Comparison of ENCODE assay signal across 7 cellular contexts in the genomic region with DNA sequence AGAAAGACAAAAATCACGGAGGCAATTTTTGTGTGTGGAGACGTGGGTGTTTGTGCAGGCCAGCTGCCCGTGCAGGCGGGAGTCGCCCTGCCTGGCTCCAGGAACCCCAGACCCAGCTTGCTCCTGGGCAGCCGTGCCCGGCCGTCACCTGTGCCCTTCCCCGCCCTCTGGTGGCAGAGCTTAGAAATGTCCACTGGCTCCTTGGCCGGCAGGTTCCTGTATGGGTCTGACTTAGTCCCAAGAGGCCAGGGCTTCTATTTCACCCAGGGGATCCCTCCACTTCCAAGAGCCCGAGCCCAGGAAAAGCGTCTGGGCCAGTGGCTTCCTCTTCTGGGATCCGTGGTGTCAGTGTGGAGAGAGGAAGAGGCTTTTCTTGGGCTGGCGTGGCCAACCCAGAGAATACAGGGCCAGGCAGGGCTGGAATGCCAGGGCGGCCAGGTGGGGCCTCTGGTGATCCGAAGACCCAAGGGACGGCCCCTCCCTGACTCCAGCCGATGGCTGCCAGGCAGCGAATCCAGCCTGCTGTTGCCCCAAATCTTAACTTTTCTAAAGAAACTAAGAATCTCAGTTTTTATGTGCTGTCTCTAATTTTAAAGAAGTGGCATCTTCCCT.
A peak's percentile ranks its signal among the peaks of the same experiment; 100 is the strongest.
DNase-seq lines count a peak whose midpoint lies in the region; ATAC-seq lines count a peak whose summit lies in the region.

No MANE protein-coding gene starts in this region.

- no CpG with 5 or more reads among the region's 19 CpGs for WGBS in neuronal stem cell (ENCODE audit: extremely low coverage in 2 of 2, insufficient read length in 2 of 2, insufficient replicate concordance in 1 of 2), 2 donors

- peaks cover 0 to 16% of the 10 kb centered on the region in 2 donors for H3K36me3 ChIP-seq in neuronal stem cell (replicated peaks in 1 of 2; ENCODE audit: control insufficient read depth in 2 of 2, insufficient read depth in 2 of 2, low read length in 2 of 2)

- H3K27ac ChIP-seq in neuronal stem cell (replicated peaks; ENCODE audit: low read length): no peak overlapping the region

- no peak overlapping the region for H2AFZ ChIP-seq in neuronal stem cell (ENCODE audit: low read length)

- no peaks in the 10 kb centered on the region for H3K9me3 Mint-ChIP-seq in effector memory CD8-positive, alpha-beta T cell

- H3K27me3 Mint-ChIP-seq in effector memory CD8-positive, alpha-beta T cell: peaks cover 14 to 21% of the 10 kb centered on the region in 2 donors

- no peak overlapping the region for H2AK5ac ChIP-seq in neuronal stem cell (ENCODE audit: low read depth, low read length)

- no peak overlapping the region for H2BK15ac ChIP-seq in neuronal stem cell (ENCODE audit: low read length)

- H3K4me1 ChIP-seq in neuronal stem cell (ENCODE audit: control insufficient read depth in 2 of 2, insufficient read depth in 1 of 2, low read depth in 1 of 2, low read length in 2 of 2): peaks cover 7 to 10% of the 10 kb centered on the region in 2 donors

- H4K8ac ChIP-seq in neuronal stem cell (ENCODE audit: low read depth, low read length): no peak overlapping the region

- H3K23ac ChIP-seq in neuronal stem cell (ENCODE audit: low read depth, low read length, poor library complexity): no peak overlapping the region

- H3K18ac ChIP-seq in neuronal stem cell (ENCODE audit: low read length): peak overlapping the region; percentile 20

- no peak overlapping the region for H3K4me2 ChIP-seq in neuronal stem cell (ENCODE audit: insufficient read depth, low read length, poor library complexity, severe bottlenecking)

- peaks cover 6 to 16% of the 10 kb centered on the region in 2 donors for H3K9me3 ChIP-seq in neuronal stem cell (replicated peaks in 1 of 2; ENCODE audit: control insufficient read depth in 2 of 2, insufficient read depth in 1 of 2, low read depth in 1 of 2, low read length in 2 of 2)

- H4K91ac ChIP-seq in neuronal stem cell (ENCODE audit: low read depth, low read length, poor library complexity): no peak overlapping the region

- no peak overlapping the region for H2BK5ac ChIP-seq in neuronal stem cell (ENCODE audit: low read length)

- H2BK120ac ChIP-seq in neuronal stem cell (ENCODE audit: low read depth, low read length): no peak overlapping the region

- ATAC-seq in GM21390 (IDR thresholded peaks at IDR 0.05; ENCODE audit: unreplicated experiment) (peak; percentile 60), GM18870 (IDR thresholded peaks at IDR 0.05; ENCODE audit: unreplicated experiment) (no peak)
- peak; percentile 24 for ATAC-seq in effector memory CD8-positive, alpha-beta T cell (replicated peaks)

- H2BK12ac ChIP-seq in neuronal stem cell (ENCODE audit: low read length): no peak overlapping the region

- in situ Hi-C loops in G401 (cut with HindIII; ENCODE audit: low sequenced_read_pairs): no loop called here

- H3K4me3 ChIP-seq in neuronal stem cell (ENCODE audit: low read length in 2 of 2): no peak overlapping the region

- no peak overlapping the region for H3K9ac ChIP-seq in neuronal stem cell (ENCODE audit: low read depth, low read length, poor library complexity)

- H3K14ac ChIP-seq in neuronal stem cell (ENCODE audit: low read length): no peak overlapping the region

- peaks cover 10% of the 10 kb centered on the region for H3K36me3 Mint-ChIP-seq in effector memory CD8-positive, alpha-beta T cell (ENCODE audit: insufficient read depth)

- peak overlapping the region in 1 of 2 donors; percentile 71 for H3K4me3 Mint-ChIP-seq in effector memory CD8-positive, alpha-beta T cell

- H3K79me1 ChIP-seq in neuronal stem cell (ENCODE audit: low read depth, low read length): no peaks in the 10 kb centered on the region

- DNase-seq in G401 (ENCODE audit: low spot score) (peak; percentile 47), NCI-H510A treated with DMSO at 0.1 percent for 48 hours (lab: John Stamatoyannopoulos, UW) (peak; percentile 84), neuronal stem cell (ENCODE audit: low spot score) (peak; percentile 59), A172 (ENCODE audit: low spot score) (no peak)
- DNase-seq in effector memory CD8-positive, alpha-beta T cell: peak; percentile 5 to 16 (median 14)

- peaks cover 4 to 9% of the 10 kb centered on the region in 2 donors for H3K4me1 Mint-ChIP-seq in effector memory CD8-positive, alpha-beta T cell (ENCODE audit: low read depth in 2 of 2)

- no peak overlapping the region for H3K4ac ChIP-seq in neuronal stem cell (ENCODE audit: low read length)

- peaks cover 0 to 33% (median 2%) of the 10 kb centered on the region in 3 experiments for H3K27me3 ChIP-seq in neuronal stem cell (ENCODE audit: control insufficient read depth in 3 of 3, insufficient read depth in 3 of 3, low read depth in 1 of 3, low read length in 3 of 3)

- peak overlapping the region; percentile 96 to 97 for H3K27ac Mint-ChIP-seq in effector memory CD8-positive, alpha-beta T cell
